ENCODE assay signal across 9 cellular contexts in the genomic region with DNA sequence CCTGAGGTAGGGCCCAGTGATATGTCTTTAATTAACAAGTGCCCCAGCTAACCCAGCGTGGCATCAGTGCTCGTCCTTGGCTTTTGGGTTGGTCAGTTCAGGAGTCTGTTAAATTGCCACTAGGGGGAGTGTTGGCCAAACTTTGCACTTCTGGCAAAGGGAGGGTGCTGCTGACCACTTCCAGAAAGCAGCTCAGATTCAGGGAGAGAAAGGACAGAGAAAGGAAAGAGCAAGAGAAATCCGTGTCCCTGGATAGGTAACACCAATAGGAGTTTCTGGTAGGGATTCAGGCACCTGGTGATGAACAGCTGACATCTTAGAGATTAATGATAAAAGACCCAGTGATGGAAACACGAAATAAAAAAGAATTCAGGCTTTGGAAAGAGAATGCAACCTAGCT.
A peak's percentile ranks its signal among the peaks of the same experiment; 100 is the strongest.
DNase-seq lines count a peak whose midpoint lies in the region; ATAC-seq, FAIRE-seq and TF ChIP-seq lines count a peak whose summit lies in the region.
"Had no signal": no experiment of that assay in that cellular context is flagged by ENCODE, and none has a peak within 500 bp of the region (broad histone marks: within the 10 kb centered on the region; RNA-seq: fewer than 3 reads in every experiment).

No MANE protein-coding gene starts in this region.

- WGBS in testis, 2 donors, result 34 to 45% methylated on average over 4 of the region's 4 CpGs

- intact Hi-C loops in MCF 10A (cut with micrococcal nuclease), result loop anchor here (1.0 to 10.0 kb wide), 4 partner anchors 215 to 481 kb away; no protein-coding TSS in a partner anchor
- intact Hi-C loops in testis (cut with DNase I; ENCODE audit: low total_unique reads), result no loop called here

- FAIRE-seq in A204.1 (lab: Jason Lieb, UNC) (peak; percentile 86), GM12892 (lab: Jason Lieb, UNC) (peak; percentile 62)

- POLR2A ChIA-PET in MCF 10A (lab: Yijun Ruan, JAX), result interaction anchor here (0.5 to 1.1 kb wide), 2 partner anchors 16 to 215 kb away, joined by 3 to 4 read pairs; no protein-coding TSS in a partner anchor

- no peaks in the 10 kb centered on the region for H3K27me3 ChIP-seq in testis

- DNase-seq in GM12892 (ENCODE audit: insufficient read length), result no peak
- DNase-seq in NCI-H2227 (lab: John Stamatoyannopoulos, UW; ENCODE audit: unreplicated experiment), result peak; percentile 58
- peak; percentile 73 for DNase-seq in MCF 10A (ENCODE audit: unreplicated experiment)
- DNase-seq in islet precursor cell, result peak; percentile 82
- peak; percentile 77 for DNase-seq in testis
- no peak for DNase-seq in GF-D8 (lab: John Stamatoyannopoulos, UW)

- H3K27me3 Mint-ChIP-seq in MCF 10A (ENCODE audit: insufficient read depth, unreplicated experiment), result no peaks in the 10 kb centered on the region

- H3K9me3 Mint-ChIP-seq in MCF 10A (ENCODE audit: unreplicated experiment), result no peaks in the 10 kb centered on the region

- no peak overlapping the region for H3K27ac Mint-ChIP-seq in MCF 10A (ENCODE audit: low read depth, unreplicated experiment)

- H3K27ac ChIP-seq in testis, result no peak overlapping the region
- H3K27ac ChIP-seq: epithelial cell of prostate had no signal

- CTCF ChIA-PET in MCF 10A (lab: Yijun Ruan, JAX), result interaction anchor here (0.5 to 7.4 kb wide), 29 partner anchors 9 to 1245 kb away, joined by 3 to 55 read pairs (median 3); no protein-coding TSS in a partner anchor

- no peaks in the 10 kb centered on the region for H3K36me3 Mint-ChIP-seq in MCF 10A (ENCODE audit: insufficient read depth, unreplicated experiment)

- no peak overlapping the region for H3K4me3 ChIP-seq in testis

- TF ChIP-seq POLR2A in GM12892 (IDR thresholded peaks at IDR 0.05; ENCODE audit: low read depth, low read length) (no peak), testis (IDR thresholded peaks at IDR 0.05) (no peak)

- H3K4me1 ChIP-seq in testis, result no peaks in the 10 kb centered on the region

- H3K36me3 ChIP-seq in testis (ENCODE audit: low read depth, missing control alignments), result no peaks in the 10 kb centered on the region

- H3K9me3 ChIP-seq in testis, result no peaks in the 10 kb centered on the region

- no peaks in the 10 kb centered on the region for H3K4me1 Mint-ChIP-seq in MCF 10A (ENCODE audit: insufficient read depth, unreplicated experiment)

- TF ChIP-seq CTCF in MCF 10A (IDR thresholded peaks at IDR 0.05; ENCODE audit: unreplicated experiment) (peak; percentile 71), testis (IDR thresholded peaks at IDR 0.05) (peak; percentile 73 to 79 (median 73))

- no TSS peak for BruUV-seq in MCF 10A (replicated peaks; lab: Mats Ljungman, UMichigan)

- ATAC-seq in GM18502 (IDR thresholded peaks at IDR 0.05; ENCODE audit: poor library complexity, unreplicated experiment), result no peak

- no peak overlapping the region for H3K4me3 Mint-ChIP-seq in MCF 10A (ENCODE audit: unreplicated experiment)

Comparison
In these comparisons a context has a peak if more than half of its experiments do, and no peak if none do; other contexts are left out.
1. DNase-seq: peak in NCI-H2227 (single experiment), MCF 10A (single experiment), islet precursor cell (single experiment) and testis (single experiment); none in GM12892 (single experiment) and GF-D8 (single experiment).